Comparison of ENCODE assay signal across 20 cellular contexts in the genomic region with DNA sequence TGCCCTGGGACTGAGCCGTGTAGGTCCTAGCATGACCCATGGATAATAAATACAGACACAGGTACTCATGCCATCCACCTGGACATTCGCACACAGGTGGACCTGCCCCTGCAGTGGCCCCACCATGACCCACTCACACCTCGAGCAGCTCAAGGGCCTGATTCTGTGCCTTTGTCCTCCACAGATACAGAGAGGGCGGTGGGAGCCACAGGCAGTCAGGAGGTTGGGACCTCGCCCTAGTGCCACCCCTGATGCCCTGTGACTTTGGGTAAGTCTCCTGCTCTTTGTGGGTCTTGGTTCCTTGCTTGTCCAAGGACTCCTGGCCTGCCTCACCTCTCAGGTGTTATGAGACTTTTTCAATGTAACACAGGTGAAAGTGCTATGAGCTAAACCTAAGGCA. TPM values are rescaled to one million over a fixed set of nuclear protein-coding genes. Genes with fewer than 3 reads are reported as not detected.
"Had no signal": no experiment of that assay in that cellular context is flagged by ENCODE, and none has a peak within 500 bp of the region (broad histone marks: within the 10 kb centered on the region; RNA-seq: fewer than 3 reads in every experiment).

No MANE protein-coding gene starts in this region.

- H3K9me3 ChIP-seq: heart left ventricle, pancreas, tibial artery had no signal

- H3K27ac ChIP-seq: cardiac muscle cell, heart left ventricle, pancreas had no signal

- H3K36me3 Mint-ChIP-seq: memory B cell; naive thymus-derived CD4-positive, alpha-beta T cell had no signal

- H3K4me1 ChIP-seq: heart left ventricle had no signal

- H3K9me3 Mint-ChIP-seq: neural crest cell had no signal

- H3K4me1 Mint-ChIP-seq: memory B cell; naive thymus-derived CD4-positive, alpha-beta T cell; neural crest cell had no signal

- H3K27me3 ChIP-seq: cardiac muscle cell, pancreas had no signal

- H3K36me3 ChIP-seq: cardiac muscle cell, heart left ventricle, pancreas, tibial artery had no signal

- DNase-seq: effector memory CD4-positive, alpha-beta T cell; heart left ventricle; kidney glomerular epithelial cell; naive thymus-derived CD4-positive, alpha-beta T cell; pancreas; small intestine; stimulated activated CD4-positive, alpha-beta T cell treated with anti-CD3 and anti-CD28 coated beads, Interleukin-2, amount 100 ng/mL, for 48 hours; stimulated activated naive CD4-positive, alpha-beta T cell treated with Interleukin-2 at 50 U/mL for 16 hours had no signal

- H3K4me3 Mint-ChIP-seq: memory B cell; naive thymus-derived CD4-positive, alpha-beta T cell; neural crest cell had no signal

- H3K27ac Mint-ChIP-seq: memory B cell; naive thymus-derived CD4-positive, alpha-beta T cell; progenitor cell of endocrine pancreas had no signal

- ATAC-seq: esophagus mucosa; naive thymus-derived CD4-positive, alpha-beta T cell; sciatic nerve had no signal

- H3K4me3 ChIP-seq: cardiac muscle cell, heart left ventricle, pancreas, tibial artery had no signal

RNA-seq across cellular contexts. Expression of a gene that starts 42.9 kb away (rescaled TPM):
- total RNA-seq: cardiac muscle cell; esophagus mucosa; fibroblast of lung; frontal cortex; glomerular endothelial cell; heart left ventricle; lower leg skin; naive thymus-derived CD4-positive, alpha-beta T cell; neural crest cell; progenitor cell of endocrine pancreas; sciatic nerve; ureter had no signal
- polyA plus RNA-seq: cardiac muscle cell; fibroblast of lung; heart left ventricle; naive thymus-derived CD4-positive, alpha-beta T cell; small intestine had no signal
